In genomic region chr21:28923439-28923975, GRCh38 we compare ENCODE assay signal across 20 cellular contexts.
A peak's percentile ranks its signal among the peaks of the same experiment; 100 is the strongest.
DNase-seq lines count a peak whose midpoint lies in the region; ATAC-seq, FAIRE-seq and TF ChIP-seq lines count a peak whose summit lies in the region.
"Had no signal": no experiment of that assay in that cellular context is flagged by ENCODE, and none has a peak within 500 bp of the region (broad histone marks: within the 10 kb centered on the region; RNA-seq: fewer than 3 reads in every experiment).

No MANE protein-coding gene starts in this region.

- ATAC-seq in WTC11 = no peak
- peak; percentile 84 for ATAC-seq in left lobe of liver

- H3K9me3 ChIP-seq in HUES48 (ENCODE audit: control insufficient read depth, insufficient read depth, low read length) = no peaks in the 10 kb centered on the region
- no peaks in the 10 kb centered on the region for H3K9me3 ChIP-seq in kidney (ENCODE audit: control insufficient read depth in 1 of 2, low read length in 2 of 2)
- H3K9me3 ChIP-seq in transverse colon = no peaks in the 10 kb centered on the region
- H3K9me3 ChIP-seq: HAP-1 had no signal

- peaks cover 6% of the 10 kb centered on the region for H3K9me3 Mint-ChIP-seq in WTC11
- H3K9me3 Mint-ChIP-seq in activated CD4-positive, alpha-beta memory T cell treated with anti-CD3 and anti-CD28 coated beads for 36 hours = no peaks in the 10 kb centered on the region
- H3K9me3 Mint-ChIP-seq: CD4-positive, alpha-beta T cell had no signal

- H3K4me3 ChIP-seq in HUES48 (ENCODE audit: low read depth, low read length) = no peak overlapping the region
- no peak overlapping the region for H3K4me3 ChIP-seq in kidney (ENCODE audit: low read length in 2 of 2)
- no peak overlapping the region for H3K4me3 ChIP-seq in transverse colon
- H3K4me3 ChIP-seq: HAP-1 had no signal

- DNase-seq in GM12892 (ENCODE audit: insufficient read length) (no peak), WTC11 (ENCODE audit: low spot score) (no peak), left lobe of liver (ENCODE audit: low spot score) (no peak), kidney (no peak), transverse colon (no peak)
- no peak for DNase-seq in stimulated activated CD4-positive, alpha-beta T cell treated with anti-CD3 and anti-CD28 coated beads, Interleukin-4, amount 100 ng/mL, for 4 hours
- no peak for DNase-seq in activated CD4-positive, alpha-beta memory T cell treated with anti-CD3 and anti-CD28 coated beads for 36 hours
- DNase-seq: ACHN; Calu3; CD4-positive, alpha-beta T cell; DMS79 treated with DMSO at 0.1 percent for 48 hours; GDM1; KG1; NCI-H1092 treated with DMSO at 0.1 percent for 48 hours; NCI-H187; NCI-H2171; NCI-H446 treated with DMSO at 0.1 percent for 48 hours; NCI-H82 had no signal

- H3K27me3 Mint-ChIP-seq in WTC11 (ENCODE audit: low read depth) = no peaks in the 10 kb centered on the region
- H3K27me3 Mint-ChIP-seq in activated CD4-positive, alpha-beta memory T cell treated with anti-CD3 and anti-CD28 coated beads for 36 hours = no peaks in the 10 kb centered on the region
- H3K27me3 Mint-ChIP-seq: CD4-positive, alpha-beta T cell had no signal

- peaks cover 49% of the 10 kb centered on the region for H3K4me1 Mint-ChIP-seq in WTC11
- H3K4me1 Mint-ChIP-seq in activated CD4-positive, alpha-beta memory T cell treated with anti-CD3 and anti-CD28 coated beads for 36 hours (ENCODE audit: low read depth) = no peaks in the 10 kb centered on the region

- H3K27ac Mint-ChIP-seq in WTC11 = peak overlapping the region; percentile 96
- H3K27ac Mint-ChIP-seq in activated CD4-positive, alpha-beta memory T cell treated with anti-CD3 and anti-CD28 coated beads for 36 hours = no peak overlapping the region
- H3K27ac Mint-ChIP-seq: CD4-positive, alpha-beta T cell had no signal

- H3K9ac ChIP-seq in HUES48 (ENCODE audit: low read depth, low read length) (no peak overlapping the region), kidney (ENCODE audit: low read length in 2 of 2) (no peak overlapping the region)

- FAIRE-seq in GM12892 (lab: Jason Lieb, UNC) (peak; percentile 30), kidney (lab: Jason Lieb, UNC) (no peak)

- POLR2A ChIA-PET in WTC11 (lab: Charles Lee) = interaction anchor here (0.7 kb wide), 1 partner anchor 13 kb away, joined by 4 read pairs; no protein-coding TSS in a partner anchor
- POLR2A ChIA-PET in activated CD4-positive, alpha-beta memory T cell treated with anti-CD3 and anti-CD28 coated beads for 36 hours (lab: Charles Lee) = no interaction called here

- intact Hi-C loops in kidney (cut with DNase I) (no loop called here), transverse colon (cut with DNase I; ENCODE audit: low total_unique reads) (no loop called here)
- intact Hi-C loops in activated CD4-positive, alpha-beta memory T cell treated with anti-CD3 and anti-CD28 coated beads for 36 hours (cut with micrococcal nuclease) = no loop called here

- CTCF ChIA-PET in WTC11 (lab: Charles Lee) = interaction anchor here (0.6 to 1.5 kb wide), 2 partner anchors 14 to 43 kb away, joined by 3 read pairs; no protein-coding TSS in a partner anchor
- CTCF ChIA-PET in activated CD4-positive, alpha-beta memory T cell treated with anti-CD3 and anti-CD28 coated beads for 36 hours (lab: Charles Lee) = interaction anchor here (1.2 to 1.5 kb wide), 3 partner anchors 9 to 178 kb away, joined by 3 to 5 read pairs (median 3); no protein-coding TSS in a partner anchor

- TF ChIP-seq CTCF in WTC11 (IDR thresholded peaks at IDR 0.05) (no peak), kidney (IDR thresholded peaks at IDR 0.05; ENCODE audit: borderline replicate concordance, extremely low read depth, insufficient read depth) (no peak), transverse colon (IDR thresholded peaks at IDR 0.05) (no peak)

- H3K27me3 ChIP-seq in HUES48 (ENCODE audit: control insufficient read depth, insufficient read depth, low read length) (no peaks in the 10 kb centered on the region), transverse colon (no peaks in the 10 kb centered on the region)

- H3K4me1 ChIP-seq in HUES48 (ENCODE audit: control insufficient read depth, insufficient read depth, low read length) (peaks cover 27% of the 10 kb centered on the region), kidney (ENCODE audit: control insufficient read depth in 1 of 2, insufficient read depth in 1 of 2, low read depth in 1 of 2, low read length in 2 of 2) (no peaks in the 10 kb centered on the region), transverse colon (peaks cover 0 to 8% (median 3%) of the 10 kb centered on the region in 4 donors)
- H3K4me1 ChIP-seq: HAP-1 had no signal

- in situ Hi-C loops in transverse colon (cut with MboI; ENCODE audit: low pct_ligation_motif_present in 1 of 4, low pct_unique_long_range_greater_than_20kb in 1 of 4, low sequenced_read_pairs in 3 of 4) = no loop called here

- no peak for TF ChIP-seq POLR2A in GM12892 (IDR thresholded peaks at IDR 0.05; ENCODE audit: low read depth, low read length)
- no peak for TF ChIP-seq POLR2A in transverse colon (IDR thresholded peaks at IDR 0.05)

- H3K36me3 ChIP-seq in HUES48 (ENCODE audit: control insufficient read depth, insufficient read depth, low read length) (no peaks in the 10 kb centered on the region), kidney (ENCODE audit: control insufficient read depth in 1 of 2, insufficient read depth in 2 of 2, low read length in 2 of 2) (no peaks in the 10 kb centered on the region), transverse colon (peaks cover 0 to 4% (median 0%) of the 10 kb centered on the region in 4 donors)

- TF ChIP-seq EP300 in transverse colon (IDR thresholded peaks at IDR 0.05; ENCODE audit: low read depth) = no peak

- no peak overlapping the region for H3K4me3 Mint-ChIP-seq in WTC11
- H3K4me3 Mint-ChIP-seq in activated CD4-positive, alpha-beta memory T cell treated with anti-CD3 and anti-CD28 coated beads for 36 hours = no peak overlapping the region
- H3K4me3 Mint-ChIP-seq: CD4-positive, alpha-beta T cell had no signal

- H3K36me3 Mint-ChIP-seq in WTC11 = peaks cover 19% of the 10 kb centered on the region
- peaks cover 19% of the 10 kb centered on the region for H3K36me3 Mint-ChIP-seq in activated CD4-positive, alpha-beta memory T cell treated with anti-CD3 and anti-CD28 coated beads for 36 hours

- peak overlapping the region; percentile 75 for H3K27ac ChIP-seq in HUES48 (ENCODE audit: low read depth, low read length)
- H3K27ac ChIP-seq in kidney (ENCODE audit: low read depth in 2 of 2, low read length in 2 of 2) = no peak overlapping the region
- no peak overlapping the region for H3K27ac ChIP-seq in transverse colon

TF ChIP-seq in WTC11, 78 proteins besides CTCF, POLR2A, EP300 and RAD21:
- TF ChIP-seq GABPB1 (CRISPR knock-in tag; IDR thresholded peaks at IDR 0.05) (peak; percentile 82), SMAD4 (CRISPR knock-in tag; IDR thresholded peaks at IDR 0.05) (no peak)
